In genomic region chrX:103101280-103102042, GRCh38 we compare ENCODE assay signal across 1 cellular context.
A peak's percentile ranks its signal among the peaks of the same experiment; 100 is the strongest.
TF ChIP-seq lines count a peak whose summit lies in the region.

No MANE protein-coding gene starts in this region.

TF ChIP-seq in K562, 482 proteins besides CTCF, POLR2A, EP300 and RAD21 (continued from another document and continues in another):
- TF ChIP-seq CLOCK (CRISPR knock-in tag; IDR thresholded peaks at IDR 0.05; ENCODE audit: borderline replicate concordance) (no peak), FOXA1 (IDR thresholded peaks at IDR 0.05; ENCODE audit: borderline replicate concordance) (no peak), ETV5 (CRISPR knock-in tag; IDR thresholded peaks at IDR 0.05; ENCODE audit: low read depth) (no peak), RBM39 (optimal IDR thresholded peaks at IDR 0.05; ENCODE audit: low read depth, low read length) (no peak), FOXA3 (CRISPR knock-in tag; conservative IDR thresholded peaks at IDR 0.05 in 1 of 2, IDR thresholded peaks at IDR 0.05 in 1 of 2) (peak; percentile 27 to 30; a peak in 2 of 4 replicates), CXXC5 (CRISPR knock-in tag; IDR thresholded peaks at IDR 0.05) (peak; percentile 77), JUN (IDR thresholded peaks at IDR 0.05; ENCODE audit: borderline replicate concordance, low read depth, low read length) (no peak), JUN (CRISPR knock-in tag; IDR thresholded peaks at IDR 0.05; ENCODE audit: borderline replicate concordance) (no peak), PHF20 (IDR thresholded peaks at IDR 0.05; ENCODE audit: partially characterized antibody) (no peak), RBBP5 (IDR thresholded peaks at IDR 0.05; ENCODE audit: borderline replicate concordance, insufficient read depth, low read length, poor library complexity, severe bottlenecking) (no peak), NFXL1 (CRISPR knock-in tag; IDR thresholded peaks at IDR 0.05) (no peak), FUS (optimal IDR thresholded peaks at IDR 0.05; ENCODE audit: low read depth, low read length) (no peak), NUFIP1 (IDR thresholded peaks at IDR 0.05; ENCODE audit: partially characterized antibody) (no peak), EWSR1 (IDR thresholded peaks at IDR 0.05; ENCODE audit: borderline replicate concordance, low read depth, partially characterized antibody) (no peak), PURB (CRISPR knock-in tag; IDR thresholded peaks at IDR 0.05; ENCODE audit: low read depth) (no peak), FOXK2 (conservative IDR thresholded peaks at IDR 0.05 in 1 of 2, IDR thresholded peaks at IDR 0.05 in 1 of 2; ENCODE audit: low read depth in 2 of 2) (peak in 1 of 2 experiments; percentile 22; a peak in 1 of 4 replicates), TCF7 (IDR thresholded peaks at IDR 0.05; ENCODE audit: borderline replicate concordance) (peak; percentile 84; the same call in 1 of the 2 replicates), PCBP2 (IDR thresholded peaks at IDR 0.05; ENCODE audit: low read depth, low read length, poor library complexity, severe bottlenecking) (no peak), PHF8 (IDR thresholded peaks at IDR 0.05; ENCODE audit: borderline replicate concordance, low read length) (no peak), RBM14 (IDR thresholded peaks at IDR 0.05; ENCODE audit: borderline replicate concordance, insufficient read depth, low read depth, low read length) (no peak), KLF10 (CRISPR knock-in tag; IDR thresholded peaks at IDR 0.05) (no peak), NFYB (IDR thresholded peaks at IDR 0.05; ENCODE audit: extremely low read depth, insufficient read length) (no peak), VEZF1 (CRISPR knock-in tag; IDR thresholded peaks at IDR 0.05) (peak; percentile 88), MGA (IDR thresholded peaks at IDR 0.05) (no peak; the same call in 1 of the 2 replicates), ETV6 (IDR thresholded peaks at IDR 0.05; ENCODE audit: borderline replicate concordance in 1 of 2, low read depth in 2 of 2, low read length in 1 of 2) (no peak), ETV6 (CRISPR knock-in tag; IDR thresholded peaks at IDR 0.05; ENCODE audit: borderline replicate concordance) (no peak), ZNF584 (CRISPR knock-in tag; IDR thresholded peaks at IDR 0.05; ENCODE audit: low read depth) (peak; percentile 88; the same call in 1 of the 2 replicates), NKRF (IDR thresholded peaks at IDR 0.05; ENCODE audit: borderline replicate concordance) (no peak), IRF9 (tag; IDR thresholded peaks at IDR 0.05) (no peak), TCF15 (CRISPR knock-in tag; IDR thresholded peaks at IDR 0.05) (no peak), SMAD3 (CRISPR knock-in tag; conservative IDR thresholded peaks at IDR 0.05) (0 out of 2 replicates have a peak, but pooled peaks have one; percentile 36), HDGF (IDR thresholded peaks at IDR 0.05) (no peak), ETS1 (conservative IDR thresholded peaks at IDR 0.05; ENCODE audit: control insufficient read depth, low read depth, low read length) (no peak; the same call in 1 of the 2 replicates), THRAP3 (IDR thresholded peaks at IDR 0.05; ENCODE audit: borderline replicate concordance) (no peak), ZNF12 (CRISPR knock-in tag; IDR thresholded peaks at IDR 0.05) (no peak), RBM22 (IDR thresholded peaks at IDR 0.05; ENCODE audit: low read depth, low read length, poor library complexity, severe bottlenecking) (no peak), FOXK1 (CRISPR knock-in tag; IDR thresholded peaks at IDR 0.05; ENCODE audit: borderline replicate concordance) (no peak), FOSL1 (tag; conservative IDR thresholded peaks at IDR 0.05) (peak; percentile 83), ZBTB1 (CRISPR knock-in tag; IDR thresholded peaks at IDR 0.05; ENCODE audit: borderline replicate concordance, low read depth) (no peak), SNIP1 (IDR thresholded peaks at IDR 0.05; ENCODE audit: low read depth) (no peak), RFX5 (IDR thresholded peaks at IDR 0.05; ENCODE audit: low read depth, low read length) (no peak), CEBPB (tag; IDR thresholded peaks at IDR 0.05) (no peak), ZBED1 (IDR thresholded peaks at IDR 0.05) (no peak)
